ENCODE assay signal across 23 cellular contexts in the genomic region with DNA sequence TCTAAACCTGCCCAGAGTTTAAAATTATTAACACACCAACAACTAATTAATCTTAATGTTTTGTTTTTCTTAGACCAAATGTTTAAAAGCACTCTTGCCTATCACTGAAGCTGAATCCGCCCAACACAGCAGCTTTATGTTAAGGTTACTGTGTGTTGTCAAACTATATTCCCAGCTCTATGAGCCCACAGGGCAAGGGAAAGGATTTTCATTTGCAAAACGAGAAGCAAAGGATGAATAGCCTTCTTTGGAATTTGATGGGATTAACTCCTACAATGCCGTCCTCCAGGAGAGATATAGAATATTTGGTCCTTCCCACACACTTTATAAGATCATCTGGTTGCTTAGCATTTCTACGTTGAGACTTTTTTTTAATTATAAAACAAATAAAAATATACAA. TPM values are rescaled to one million over a fixed set of nuclear protein-coding genes. Genes with fewer than 3 reads are reported as not detected.
DNase-seq lines count a peak whose midpoint lies in the region; ATAC-seq and TF ChIP-seq lines count a peak whose summit lies in the region.
"Had no signal": no experiment of that assay in that cellular context is flagged by ENCODE, and none has a peak within 500 bp of the region (broad histone marks: within the 10 kb centered on the region; RNA-seq: fewer than 3 reads in every experiment).

No MANE protein-coding gene starts in this region.

- WGBS in smooth muscle cell (ENCODE audit: low lambda C conversion rate): 33% methylated on average over 4 of the region's 4 CpGs

- H3K4me2 ChIP-seq in smooth muscle cell: peak overlapping the region; percentile 16

- H3K4me3 Mint-ChIP-seq in activated T-helper 17 cell treated with anti-CD3 and anti-CD28 coated beads, Interleukin-2, amount 50 U/mL, for 72 hours: no peak overlapping the region
- H3K4me3 Mint-ChIP-seq: stimulated activated naive CD8-positive, alpha-beta T cell treated with anti-CD3 and anti-CD28 coated beads, Interleukin-15, Interleukin-2, amounts not matched to agents 100 ng/mL and 50 ng/mL, for 24 hours had no signal

- no peaks in the 10 kb centered on the region for H3K9me3 Mint-ChIP-seq in activated T-helper 17 cell treated with anti-CD3 and anti-CD28 coated beads, Interleukin-2, amount 50 U/mL, for 72 hours
- H3K9me3 Mint-ChIP-seq: stimulated activated naive CD8-positive, alpha-beta T cell treated with anti-CD3 and anti-CD28 coated beads, Interleukin-15, Interleukin-2, amounts not matched to agents 100 ng/mL and 50 ng/mL, for 24 hours had no signal

- peaks cover 4% of the 10 kb centered on the region for H3K79me2 ChIP-seq in smooth muscle cell (ENCODE audit: low read depth)

- ATAC-seq in activated T-helper 17 cell treated with anti-CD3 and anti-CD28 coated beads, Interleukin-2, amount 50 U/mL, for 72 hours (replicated peaks): no peak
- ATAC-seq in HG02623 (IDR thresholded peaks at IDR 0.05; ENCODE audit: unreplicated experiment) (no peak), GM18519 (IDR thresholded peaks at IDR 0.05; ENCODE audit: low FRiP score, unreplicated experiment) (no peak)
- ATAC-seq: Panc1 had no signal

- H3K27me3 Mint-ChIP-seq in activated T-helper 17 cell treated with anti-CD3 and anti-CD28 coated beads, Interleukin-2, amount 50 U/mL, for 72 hours: no peaks in the 10 kb centered on the region
- H3K27me3 Mint-ChIP-seq: stimulated activated naive CD8-positive, alpha-beta T cell treated with anti-CD3 and anti-CD28 coated beads, Interleukin-15, Interleukin-2, amounts not matched to agents 100 ng/mL and 50 ng/mL, for 24 hours had no signal

- H3K9ac ChIP-seq in mucosa of rectum (ENCODE audit: low read depth in 1 of 2, low read length in 2 of 2) (no peak overlapping the region), smooth muscle cell (ENCODE audit: low read depth) (no peak overlapping the region)

- H3F3A ChIP-seq in smooth muscle cell (ENCODE audit: low read depth): no peaks in the 10 kb centered on the region

- H3K9me3 ChIP-seq in HAP-1: no peaks in the 10 kb centered on the region
- no peaks in the 10 kb centered on the region for H3K9me3 ChIP-seq in mucosa of rectum (ENCODE audit: control insufficient read depth in 2 of 2, low read length in 2 of 2)
- H3K9me3 ChIP-seq in smooth muscle cell (replicated peaks; ENCODE audit: low read depth): no peaks in the 10 kb centered on the region
- H3K9me3 ChIP-seq: heart left ventricle, left lung, neutrophil, tibial nerve had no signal

- H3K4me1 ChIP-seq in HAP-1 (peaks cover 47% of the 10 kb centered on the region), mucosa of rectum (ENCODE audit: control insufficient read depth in 2 of 2, insufficient read depth in 2 of 2, low read length in 2 of 2) (peaks cover 28 to 43% of the 10 kb centered on the region in 2 donors), smooth muscle cell (ENCODE audit: low read depth) (peaks cover 16% of the 10 kb centered on the region)

- no peak overlapping the region for H2AFZ ChIP-seq in smooth muscle cell (ENCODE audit: low read depth)

- peaks cover 40% of the 10 kb centered on the region for H3K4me1 Mint-ChIP-seq in activated T-helper 17 cell treated with anti-CD3 and anti-CD28 coated beads, Interleukin-2, amount 50 U/mL, for 72 hours

- peak overlapping the region; percentile 23 for H3K27ac Mint-ChIP-seq in activated T-helper 17 cell treated with anti-CD3 and anti-CD28 coated beads, Interleukin-2, amount 50 U/mL, for 72 hours
- H3K27ac Mint-ChIP-seq: stimulated activated naive CD8-positive, alpha-beta T cell treated with anti-CD3 and anti-CD28 coated beads, Interleukin-15, Interleukin-2, amounts not matched to agents 100 ng/mL and 50 ng/mL, for 24 hours had no signal

- H3K4me3 ChIP-seq in HAP-1: no peak overlapping the region
- H3K4me3 ChIP-seq in mucosa of rectum (ENCODE audit: low read length in 2 of 2): no peak overlapping the region
- no peak overlapping the region for H3K4me3 ChIP-seq in smooth muscle cell
- H3K4me3 ChIP-seq: heart left ventricle, left lung, tibial nerve had no signal

- H3K36me3 ChIP-seq in HAP-1 (replicated peaks) (0 out of 2 replicates have a peak, but pooled peaks cover 3% of the 10 kb centered on the region), mucosa of rectum (ENCODE audit: control insufficient read depth in 2 of 2, insufficient read depth in 2 of 2, low read length in 2 of 2) (peaks cover 5 to 6% of the 10 kb centered on the region in 2 donors), smooth muscle cell (ENCODE audit: low read depth) (no peaks in the 10 kb centered on the region)

- H3K27ac ChIP-seq in mucosa of rectum (ENCODE audit: low read depth in 2 of 2, low read length in 2 of 2) (peak overlapping the region; percentile 85 to 91), smooth muscle cell (ENCODE audit: low read depth) (peak overlapping the region; percentile 23)
- H3K27ac ChIP-seq: left lung, neutrophil had no signal

- in situ Hi-C loops in HAP-1 (cut with MboI; ENCODE audit: low sequenced_read_pairs): no loop called here

- H3K27me3 ChIP-seq in HAP-1 (ENCODE audit: low read depth) (no peaks in the 10 kb centered on the region), mucosa of rectum (ENCODE audit: control insufficient read depth in 2 of 2, insufficient read depth in 2 of 2, low read length in 2 of 2) (no peaks in the 10 kb centered on the region), smooth muscle cell (ENCODE audit: low read depth) (no peaks in the 10 kb centered on the region)
- H3K27me3 ChIP-seq: heart left ventricle, left lung, neutrophil, tibial nerve had no signal

- TF ChIP-seq CTCF in smooth muscle cell (IDR thresholded peaks at IDR 0.05; ENCODE audit: borderline replicate concordance, insufficient read depth, poor library complexity, severe bottlenecking): no peak

- peaks cover 4% of the 10 kb centered on the region for H4K20me1 ChIP-seq in smooth muscle cell (ENCODE audit: low read depth)

- peak; percentile 51 to 96 for DNase-seq in HAP-1 (ENCODE audit: low spot score in 2 of 2)
- DNase-seq in smooth muscle cell (lab: John Stamatoyannopoulos, UW; ENCODE audit: unreplicated experiment): no peak
- no peak for DNase-seq in NCI-H524 treated with DMSO at 0.1 percent for 48 hours (lab: John Stamatoyannopoulos, UW)
- no peak for DNase-seq in NCI-H1092 (lab: John Stamatoyannopoulos, UW)
- DNase-seq: activated CD4-positive, alpha-beta T cell treated with anti-CD3 and anti-CD28 coated beads, Interleukin-2, amount 50 U/mL, for 1 hour; activated effector memory CD4-positive, alpha-beta T cell treated with anti-CD3 and anti-CD28 coated beads, Interleukin-2, amount 50 U/mL, for 16 hours; dermis blood vessel endothelial cell; heart left ventricle; Kasumi-1; left lung; NCI-H187 treated with DMSO at 0.1 percent for 48 hours; NK-92 treated with Interleukin-12 subunit alpha and Interleukin-12 subunit beta, amount 100 ng/mL, for 24 hours; SIG-M5; stimulated activated CD4-positive, alpha-beta T cell treated with anti-CD3 and anti-CD28 coated beads, Interleukin-4, amount 100 ng/mL, for 4 hours; T-helper 2 cell had no signal

- peaks cover 88% of the 10 kb centered on the region for H3K36me3 Mint-ChIP-seq in activated T-helper 17 cell treated with anti-CD3 and anti-CD28 coated beads, Interleukin-2, amount 50 U/mL, for 72 hours (ENCODE audit: low read depth)

RNA-seq across cellular contexts. Expression of gene DUSP16, which starts 43.7 kb away (rescaled TPM):
- total RNA-seq in activated T-helper 17 cell treated with anti-CD3 and anti-CD28 coated beads, Interleukin-2, amount 50 U/mL, for 72 hours: 100 to 1,000 TPM in 1 of 2 donors, 10 to 100 TPM in 1; 68.8 to 125 TPM
- total RNA-seq in smooth muscle cell: 10.8 and 13.0 TPM in 2 replicates
- polyA plus RNA-seq in smooth muscle cell: 1.2 and 2.0 TPM in 2 replicates

Comparison
In these comparisons a context has a peak if more than half of its experiments do, and no peak if none do; other contexts are left out.
1. DNase-seq: peak in HAP-1 (2 of 2); none in smooth muscle cell (single experiment), NCI-H524 treated with DMSO at 0.1 percent for 48 hours (single experiment) and NCI-H1092 (single experiment).